In genomic region chr1:220565670-220566069, GRCh38 we compare ENCODE assay signal across 1 cellular context.
TF ChIP-seq lines count a peak whose summit lies in the region.

No MANE protein-coding gene starts in this region.

TF ChIP-seq in H1, 55 proteins besides CTCF, POLR2A, EP300 and RAD21:
- TF ChIP-seq TCF12 (IDR thresholded peaks at IDR 0.05; ENCODE audit: low read depth, low read length): no peak
- no peak for TF ChIP-seq JUN (IDR thresholded peaks at IDR 0.05; ENCODE audit: low read depth, low read length)
